10 cellular contexts compared by ENCODE assay signal in genomic region chr6:163212123-163212522, GRCh38.
"Had no signal": no experiment of that assay in that cellular context is flagged by ENCODE, and none has a peak within 500 bp of the region (broad histone marks: within the 10 kb centered on the region; RNA-seq: fewer than 3 reads in every experiment).

No MANE protein-coding gene starts in this region.

- FAIRE-seq: H1, H54 had no signal

- ATAC-seq: GM23338, HCT116 had no signal

- H3K9ac ChIP-seq: GM23248 had no signal

- H2AFZ ChIP-seq: GM23248, GM23338 had no signal

- H3K4me1 ChIP-seq: HAP-1 had no signal

- H3K36me3 ChIP-seq: HAP-1 had no signal

- H3K4me3 ChIP-seq: GM23248, GM23338, HAP-1 had no signal

- H3K27ac ChIP-seq: GM23248 had no signal

- DNase-seq: GM23248, H7, H9, HCEC 1CT, HFFc6 had no signal

- H3K4me2 ChIP-seq: GM23338 had no signal
